28 cellular contexts compared by ENCODE assay signal in the genomic region with DNA sequence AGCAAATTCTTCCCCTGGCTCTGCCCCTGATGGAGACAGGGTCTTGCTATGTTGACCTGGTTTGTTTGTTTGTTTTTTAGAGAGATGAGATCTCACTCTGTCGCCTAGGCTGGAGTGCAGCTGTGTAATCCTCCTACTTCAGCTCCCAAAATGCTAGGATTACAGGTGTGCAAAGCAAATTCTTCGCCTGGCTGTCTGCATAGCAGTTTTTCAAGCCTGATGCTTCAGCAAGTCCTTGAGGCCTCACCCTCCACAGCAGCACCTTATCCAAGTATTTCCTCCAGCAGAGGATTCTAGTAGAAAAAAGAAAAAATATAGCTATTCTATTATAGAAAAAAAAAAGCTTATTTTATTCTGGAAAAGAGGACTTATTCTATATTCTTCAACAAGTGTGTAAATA.
"Had no signal": no experiment of that assay in that cellular context is flagged by ENCODE, and none has a peak within 500 bp of the region (broad histone marks: within the 10 kb centered on the region; RNA-seq: fewer than 3 reads in every experiment).

No MANE protein-coding gene starts in this region.

- H3K9me3 ChIP-seq: esophagus squamous epithelium, heart right ventricle, pancreas, psoas muscle, suprapubic skin, tibial nerve, uterus had no signal

- H3K27me3 ChIP-seq: esophagus squamous epithelium, heart right ventricle, pancreas, suprapubic skin, tibial nerve, uterus had no signal

- H3K9me3 Mint-ChIP-seq: activated CD4-positive, alpha-beta memory T cell treated with anti-CD3 and anti-CD28 coated beads for 36 hours; activated CD4-positive, alpha-beta T cell treated with anti-CD3 and anti-CD28 coated beads, Interleukin-2, amount 10 ng/mL, durations not matched to agents 24 days and 14 days; activated naive CD4-positive, alpha-beta T cell treated with anti-CD3 and anti-CD28 coated beads, Interleukin-2, amount 10 ng/mL, durations not matched to agents 7 days and 5 days; activated naive CD8-positive, alpha-beta T cell treated with anti-CD3 and anti-CD28 coated beads, Interleukin-2, amount 10 ng/mL, durations not matched to agents 7 days and 5 days; activated T-helper 1 cell treated with anti-CD3 and anti-CD28 coated beads, Interleukin-12 subunit alpha, Interleukin-12 subunit beta, Interleukin-2, Interleukin-4 antibody, amounts not matched to agents 30 ng/mL and 10 ng/mL and 1 ng/mL, durations not matched to agents 14 hours and 24 hours and 36 hours; naive B cell; stimulated activated naive B cell treated with anti-CD40 and anti-IgM and Interleukin-4, amounts not matched to agents 10 μg/mL and 1 μg/mL and 100 μg/mL, for 72 hours; T-helper 1 cell treated with Interleukin-12 subunit alpha and Interleukin-12 subunit beta and Interleukin-4 antibody, amounts not matched to agents 30 μg/mL and 1 μg/mL, for 36 hours had no signal

- H3K27ac Mint-ChIP-seq: activated CD4-positive, alpha-beta memory T cell treated with anti-CD3 and anti-CD28 coated beads for 36 hours; activated CD4-positive, alpha-beta T cell treated with anti-CD3 and anti-CD28 coated beads, Interleukin-2, amount 10 ng/mL, durations not matched to agents 24 days and 14 days; activated naive CD4-positive, alpha-beta T cell treated with anti-CD3 and anti-CD28 coated beads, Interleukin-2, amount 10 ng/mL, durations not matched to agents 7 days and 5 days; activated naive CD8-positive, alpha-beta T cell treated with anti-CD3 and anti-CD28 coated beads, Interleukin-2, amount 10 ng/mL, durations not matched to agents 7 days and 5 days; activated T-helper 1 cell treated with anti-CD3 and anti-CD28 coated beads, Interleukin-12 subunit alpha, Interleukin-12 subunit beta, Interleukin-2, Interleukin-4 antibody, amounts not matched to agents 30 ng/mL and 10 ng/mL and 1 ng/mL, durations not matched to agents 14 hours and 24 hours and 36 hours; stimulated activated naive B cell treated with anti-CD40 and anti-IgM and Interleukin-4, amounts not matched to agents 10 μg/mL and 1 μg/mL and 100 μg/mL, for 72 hours; T-helper 1 cell treated with Interleukin-12 subunit alpha and Interleukin-12 subunit beta and Interleukin-4 antibody, amounts not matched to agents 30 μg/mL and 1 μg/mL, for 36 hours had no signal

- ATAC-seq: heart right ventricle; left ventricle myocardium superior; psoas muscle; stimulated activated naive B cell treated with anti-CD40 and anti-IgM and Interleukin-4, amounts not matched to agents 10 μg/mL and 1 μg/mL and 100 μg/mL, for 72 hours had no signal

- H3K4me3 Mint-ChIP-seq: activated CD4-positive, alpha-beta memory T cell treated with anti-CD3 and anti-CD28 coated beads for 36 hours; activated CD4-positive, alpha-beta T cell treated with anti-CD3 and anti-CD28 coated beads, Interleukin-2, amount 10 ng/mL, durations not matched to agents 24 days and 14 days; activated naive CD4-positive, alpha-beta T cell treated with anti-CD3 and anti-CD28 coated beads, Interleukin-2, amount 10 ng/mL, durations not matched to agents 7 days and 5 days; activated naive CD8-positive, alpha-beta T cell treated with anti-CD3 and anti-CD28 coated beads, Interleukin-2, amount 10 ng/mL, durations not matched to agents 7 days and 5 days; activated T-helper 1 cell treated with anti-CD3 and anti-CD28 coated beads, Interleukin-12 subunit alpha, Interleukin-12 subunit beta, Interleukin-2, Interleukin-4 antibody, amounts not matched to agents 30 ng/mL and 10 ng/mL and 1 ng/mL, durations not matched to agents 14 hours and 24 hours and 36 hours; naive B cell; stimulated activated naive B cell treated with anti-CD40 and anti-IgM and Interleukin-4, amounts not matched to agents 10 μg/mL and 1 μg/mL and 100 μg/mL, for 72 hours; T-helper 1 cell treated with Interleukin-12 subunit alpha and Interleukin-12 subunit beta and Interleukin-4 antibody, amounts not matched to agents 30 μg/mL and 1 μg/mL, for 36 hours had no signal

- H3K36me3 Mint-ChIP-seq: activated CD4-positive, alpha-beta memory T cell treated with anti-CD3 and anti-CD28 coated beads for 36 hours; activated naive CD4-positive, alpha-beta T cell treated with anti-CD3 and anti-CD28 coated beads, Interleukin-2, amount 10 ng/mL, durations not matched to agents 7 days and 5 days; activated naive CD8-positive, alpha-beta T cell treated with anti-CD3 and anti-CD28 coated beads, Interleukin-2, amount 10 ng/mL, durations not matched to agents 7 days and 5 days; naive B cell; stimulated activated naive B cell treated with anti-CD40 and anti-IgM and Interleukin-4, amounts not matched to agents 10 μg/mL and 1 μg/mL and 100 μg/mL, for 72 hours had no signal

- H3K4me3 ChIP-seq: esophagus squamous epithelium, heart right ventricle, pancreas, psoas muscle, suprapubic skin, tibial nerve, uterus had no signal

- DNase-seq: activated CD4-positive, alpha-beta memory T cell treated with anti-CD3 and anti-CD28 coated beads for 36 hours; activated CD4-positive, alpha-beta T cell treated with anti-CD3 and anti-CD28 coated beads, Interleukin-2, amount 10 ng/mL, durations not matched to agents 24 days and 14 days; activated CD4-positive, CD25-positive, alpha-beta regulatory T cell treated with anti-CD3 and anti-CD28 coated beads, Interleukin-2, amount 50 U/mL, for 72 hours; activated CD8-positive, alpha-beta memory T cell treated with anti-CD3 and anti-CD28 coated beads, Interleukin-2, amount 50 U/mL, for 4 hours; activated effector memory CD4-positive, alpha-beta T cell treated with anti-CD3 and anti-CD28 coated beads, Interleukin-2, amount 50 U/mL, for 16 hours; activated naive CD4-positive, alpha-beta T cell treated with anti-CD3 and anti-CD28 coated beads, Interleukin-2, amount 10 ng/mL, durations not matched to agents 7 days and 5 days; activated naive CD8-positive, alpha-beta T cell treated with anti-CD3 and anti-CD28 coated beads, Interleukin-2, amount 10 ng/mL, durations not matched to agents 7 days and 5 days; activated T-cell treated with anti-CD3 and anti-CD28 coated beads, Interleukin-2, amount 50 U/mL, for 1 hour; amniotic stem cell; caudate nucleus; dermis blood vessel endothelial cell; effector CD4-positive, alpha-beta T cell; esophagus squamous epithelium; foreskin melanocyte; heart right ventricle; left ventricle myocardium superior; naive B cell; pancreas; psoas muscle; stimulated activated CD4-positive, alpha-beta T cell treated with anti-CD3 and anti-CD28 coated beads, Interleukin-15, amount 100 ng/mL, for 24 hours; stimulated activated CD4-positive, alpha-beta T cell treated with anti-CD3 and anti-CD28 coated beads, Interleukin-2, amount 100 ng/mL, for 24 hours; stimulated activated naive B cell treated with anti-CD40 and anti-IgM and Interleukin-4, amounts not matched to agents 10 μg/mL and 1 μg/mL and 100 μg/mL, for 72 hours; T-helper 9 cell; uterus had no signal

- H3K4me1 Mint-ChIP-seq: activated CD4-positive, alpha-beta T cell treated with anti-CD3 and anti-CD28 coated beads, Interleukin-2, amount 10 ng/mL, durations not matched to agents 24 days and 14 days; activated naive CD4-positive, alpha-beta T cell treated with anti-CD3 and anti-CD28 coated beads, Interleukin-2, amount 10 ng/mL, durations not matched to agents 7 days and 5 days; activated naive CD8-positive, alpha-beta T cell treated with anti-CD3 and anti-CD28 coated beads, Interleukin-2, amount 10 ng/mL, durations not matched to agents 7 days and 5 days had no signal

- H3K36me3 ChIP-seq: esophagus squamous epithelium, heart right ventricle, pancreas, suprapubic skin, tibial nerve, uterus had no signal

- H3K4me1 ChIP-seq: esophagus squamous epithelium, heart right ventricle, pancreas, psoas muscle, suprapubic skin, tibial nerve, uterus had no signal

- H3K27ac ChIP-seq: esophagus squamous epithelium, heart right ventricle, pancreas, psoas muscle, suprapubic skin, tibial nerve, uterus had no signal
